In the genomic region with DNA sequence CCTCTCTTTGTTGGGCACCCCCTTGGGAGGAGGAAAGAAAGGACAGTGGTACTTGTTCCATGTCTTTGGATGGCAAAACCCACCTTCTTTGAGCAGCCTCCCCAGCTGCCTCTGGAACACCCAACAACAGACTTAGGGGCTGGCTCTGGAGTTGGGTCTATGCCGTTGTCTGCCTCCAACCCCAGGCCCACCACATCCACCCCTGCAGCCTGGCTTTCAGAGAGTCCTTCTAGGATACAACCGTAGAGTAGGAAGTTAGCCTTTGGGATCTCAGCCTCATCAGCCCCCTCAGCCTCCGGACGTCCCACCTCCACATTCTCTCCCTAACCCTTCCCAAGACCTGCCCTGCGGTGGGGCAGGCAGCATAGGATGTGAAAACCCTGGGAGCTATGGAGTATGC, we compare ENCODE assay signal across 22 cellular contexts. TPM values are rescaled to one million over a fixed set of nuclear protein-coding genes. Genes with fewer than 3 reads are reported as not detected.
A peak's percentile ranks its signal among the peaks of the same experiment; 100 is the strongest.
DNase-seq lines count a peak whose midpoint lies in the region; ATAC-seq and TF ChIP-seq lines count a peak whose summit lies in the region.
"Had no signal": no experiment of that assay in that cellular context is flagged by ENCODE, and none has a peak within 500 bp of the region (broad histone marks: within the 10 kb centered on the region; RNA-seq: fewer than 3 reads in every experiment).

No MANE protein-coding gene starts in this region.

- DNase-seq in SK-N-SH, result no peak
- no peak for DNase-seq in SJCRH30
- no peak for DNase-seq in mesenchymal stem cell
- DNase-seq in stimulated activated effector memory CD8-positive, alpha-beta T cell treated with anti-CD3 and anti-CD28 coated beads, Interleukin-12 subunit alpha, Interleukin-12 subunit beta, amount 100 ng/mL, for 72 hours (ENCODE audit: low spot score in 2 of 2), result no peak
- DNase-seq in body of pancreas, result no peak
- DNase-seq in MM.1S, result no peak
- DNase-seq: Calu3; CD8-positive, alpha-beta memory T cell; DMS153; H9; NCI-H1105 treated with DMSO at 0.1 percent for 48 hours; NCI-H2029 treated with DMSO at 0.1 percent for 48 hours; NCI-H345; NCI-H524 treated with DMSO at 0.1 percent for 48 hours; NCI-H82 had no signal

- TF ChIP-seq CTCF in SK-N-SH (IDR thresholded peaks at IDR 0.05) (no peak), body of pancreas (IDR thresholded peaks at IDR 0.05) (no peak), MM.1S (IDR thresholded peaks at IDR 0.05; ENCODE audit: low read length) (no peak)

- H3K4me1 Mint-ChIP-seq in stimulated activated effector memory CD8-positive, alpha-beta T cell treated with anti-CD3 and anti-CD28 coated beads, Interleukin-12 subunit alpha, Interleukin-12 subunit beta, amount 100 ng/mL, for 72 hours, result peaks cover 22% of the 10 kb centered on the region

- H3K4ac ChIP-seq in mesenchymal stem cell (ENCODE audit: low read depth in 1 of 2, low read length in 2 of 2), result peak overlapping the region in 1 of 2 experiments; percentile 31

- H3K4me3 Mint-ChIP-seq in stimulated activated effector memory CD8-positive, alpha-beta T cell treated with anti-CD3 and anti-CD28 coated beads, Interleukin-12 subunit alpha, Interleukin-12 subunit beta, amount 100 ng/mL, for 72 hours, result no peak overlapping the region
- H3K4me3 Mint-ChIP-seq: CD8-positive, alpha-beta memory T cell had no signal

- H3K79me1 ChIP-seq in mesenchymal stem cell (replicated peaks; ENCODE audit: low read length, poor library complexity, severe bottlenecking), result peaks cover 27% of the 10 kb centered on the region

- H3K4me3 ChIP-seq in SK-N-SH (ENCODE audit: low read depth in 2 of 2, low read length in 1 of 2) (no peak overlapping the region), SJCRH30 (no peak overlapping the region), mesenchymal stem cell (ENCODE audit: insufficient read depth in 1 of 2, low read depth in 1 of 2, low read length in 2 of 2) (no peak overlapping the region), body of pancreas (no peak overlapping the region), MM.1S (ENCODE audit: low read length) (no peak overlapping the region)

- H3K18ac ChIP-seq in mesenchymal stem cell (ENCODE audit: low read depth in 1 of 2, low read length in 2 of 2), result peak overlapping the region; percentile 5 to 58

- H3K4me1 ChIP-seq in SK-N-SH (ENCODE audit: control insufficient read depth in 1 of 2, insufficient read depth in 2 of 2, low read depth in 1 of 2, low read length in 1 of 2), result peaks cover 40 to 48% of the 10 kb centered on the region in 2 experiments; a peak in 3 of 4 replicates
- H3K4me1 ChIP-seq in SJCRH30, result peaks cover 62% of the 10 kb centered on the region
- peaks cover 57% of the 10 kb centered on the region for H3K4me1 ChIP-seq in mesenchymal stem cell (ENCODE audit: control insufficient read depth, insufficient read depth, low read depth, low read length)
- H3K4me1 ChIP-seq in body of pancreas, result peaks cover 64% of the 10 kb centered on the region
- no peaks in the 10 kb centered on the region for H3K4me1 ChIP-seq in MM.1S (ENCODE audit: low read length)

- H2BK12ac ChIP-seq in mesenchymal stem cell (ENCODE audit: low read length in 2 of 2), result peak overlapping the region; percentile 49 to 60

- no peak for ATAC-seq in SK-N-SH treated with all-trans-retinoic acid at 6 μM for 48 hours
- no peak for ATAC-seq in stimulated activated effector memory CD8-positive, alpha-beta T cell treated with anti-CD3 and anti-CD28 coated beads, Interleukin-12 subunit alpha, Interleukin-12 subunit beta, amount 100 ng/mL, for 72 hours
- ATAC-seq in esophagus mucosa, result no peak
- no peak for ATAC-seq in body of pancreas
- ATAC-seq: Panc1 had no signal

- H3K36me3 Mint-ChIP-seq in stimulated activated effector memory CD8-positive, alpha-beta T cell treated with anti-CD3 and anti-CD28 coated beads, Interleukin-12 subunit alpha, Interleukin-12 subunit beta, amount 100 ng/mL, for 72 hours, result peaks cover 23% of the 10 kb centered on the region

- H3K14ac ChIP-seq in mesenchymal stem cell (ENCODE audit: low read length in 2 of 2), result peak overlapping the region in 1 of 2 experiments; percentile 28

- H4K8ac ChIP-seq in mesenchymal stem cell (ENCODE audit: low read length), result no peak overlapping the region

- TF ChIP-seq RAD21 in SK-N-SH (IDR thresholded peaks at IDR 0.05; ENCODE audit: low read length), result no peak

- H3F3A ChIP-seq in SK-N-SH (replicated peaks; ENCODE audit: insufficient read depth), result peaks cover 37% of the 10 kb centered on the region
- H3F3A ChIP-seq in MM.1S (ENCODE audit: insufficient read depth, low read length), result no peaks in the 10 kb centered on the region

- H3K9me2 ChIP-seq in SK-N-SH, result no peaks in the 10 kb centered on the region
- no peaks in the 10 kb centered on the region for H3K9me2 ChIP-seq in MM.1S (replicated peaks; ENCODE audit: insufficient read depth, low read length)

- intact Hi-C loops in body of pancreas (cut with DNase I), result no loop called here

- WGBS in SK-N-SH (ENCODE audit: low lambda C conversion rate), result 96% methylated on average over 4 of the region's 5 CpGs
- 96% methylated on average over 5 of the region's 5 CpGs for WGBS in mesenchymal stem cell
- WGBS in body of pancreas, 2 donors, result 93 to 94% methylated on average over 5 of the region's 5 CpGs

- H2AK5ac ChIP-seq in mesenchymal stem cell (ENCODE audit: low read length, severe bottlenecking), result peak overlapping the region; percentile 18

- H3K79me2 ChIP-seq in SK-N-SH (ENCODE audit: insufficient read depth), result 0 out of 2 replicates have a peak, but pooled peaks cover 8% of the 10 kb centered on the region
- H3K79me2 ChIP-seq in MM.1S (ENCODE audit: low read length), result no peaks in the 10 kb centered on the region

- no peak overlapping the region for H2BK5ac ChIP-seq in mesenchymal stem cell (ENCODE audit: low read depth, low read length, poor library complexity, severe bottlenecking)

- CTCF ChIA-PET in SK-N-SH (lab: Yijun Ruan, JAX), result interaction anchor here (1.3 to 4.2 kb wide), 5 partner anchors 9 to 158 kb away, joined by 4 to 25 read pairs (median 6); no protein-coding TSS in a partner anchor

- no peaks in the 10 kb centered on the region for H3K27me3 ChIP-seq in SK-N-SH (ENCODE audit: insufficient read depth)
- no peaks in the 10 kb centered on the region for H3K27me3 ChIP-seq in SJCRH30
- H3K27me3 ChIP-seq in mesenchymal stem cell (ENCODE audit: control insufficient read depth in 1 of 2, insufficient read depth in 1 of 2, low read length in 2 of 2), result no peaks in the 10 kb centered on the region
- H3K27me3 ChIP-seq in body of pancreas, result no peaks in the 10 kb centered on the region
- no peaks in the 10 kb centered on the region for H3K27me3 ChIP-seq in MM.1S (replicated peaks; ENCODE audit: insufficient read depth, low read length)

- H3K36me3 ChIP-seq in SK-N-SH (replicated peaks in 1 of 2; ENCODE audit: control insufficient read depth in 1 of 2, insufficient read depth in 2 of 2, low read length in 1 of 2), result peaks cover 0 to 8% of the 10 kb centered on the region in 2 experiments
- H3K36me3 ChIP-seq in SJCRH30, result no peaks in the 10 kb centered on the region; the same call in none of the 2 replicates
- H3K36me3 ChIP-seq in mesenchymal stem cell (ENCODE audit: control insufficient read depth in 1 of 2, insufficient read depth in 2 of 2, low read depth in 1 of 2, low read length in 2 of 2), result peaks cover 6 to 43% of the 10 kb centered on the region in 2 experiments
- no peaks in the 10 kb centered on the region for H3K36me3 ChIP-seq in body of pancreas (replicated peaks in 1 of 2; ENCODE audit: insufficient read depth in 1 of 2, low read depth in 2 of 2)
- no peaks in the 10 kb centered on the region for H3K36me3 ChIP-seq in MM.1S (replicated peaks; ENCODE audit: insufficient read depth, low read length)

- no peaks in the 10 kb centered on the region for H3K9me3 Mint-ChIP-seq in stimulated activated effector memory CD8-positive, alpha-beta T cell treated with anti-CD3 and anti-CD28 coated beads, Interleukin-12 subunit alpha, Interleukin-12 subunit beta, amount 100 ng/mL, for 72 hours
- H3K9me3 Mint-ChIP-seq: CD8-positive, alpha-beta memory T cell; H9 had no signal

- no peak overlapping the region for H3K9ac ChIP-seq in SK-N-SH
- no peak overlapping the region for H3K9ac ChIP-seq in mesenchymal stem cell (ENCODE audit: low read length)
- no peak overlapping the region for H3K9ac ChIP-seq in MM.1S (ENCODE audit: low read length)
- H3K9ac ChIP-seq: KMS-11 had no signal

- no peak for TF ChIP-seq POLR2A in body of pancreas (IDR thresholded peaks at IDR 0.05)

- POLR2A ChIA-PET in SK-N-SH (lab: Yijun Ruan, JAX), result no interaction called here

- no peak overlapping the region for H3K23ac ChIP-seq in mesenchymal stem cell (ENCODE audit: low read length in 2 of 2)

- H2AFZ ChIP-seq in SK-N-SH (ENCODE audit: low read depth) (no peak overlapping the region), mesenchymal stem cell (ENCODE audit: low read depth, low read length) (no peak overlapping the region), MM.1S (ENCODE audit: low read length) (no peak overlapping the region)

- no peaks in the 10 kb centered on the region for H4K20me1 ChIP-seq in SK-N-SH (ENCODE audit: insufficient read depth)
- H4K20me1 ChIP-seq in MM.1S (ENCODE audit: insufficient read depth, low read length), result no peaks in the 10 kb centered on the region

- H3K9me3 ChIP-seq in SK-N-SH (no peaks in the 10 kb centered on the region), SJCRH30 (replicated peaks) (no peaks in the 10 kb centered on the region), mesenchymal stem cell (ENCODE audit: control insufficient read depth, low read length) (no peaks in the 10 kb centered on the region), body of pancreas (no peaks in the 10 kb centered on the region), MM.1S (replicated peaks; ENCODE audit: insufficient read depth, low read length) (no peaks in the 10 kb centered on the region)

- TF ChIP-seq EP300 in SK-N-SH (IDR thresholded peaks at IDR 0.05; ENCODE audit: borderline replicate concordance in 1 of 2, low read depth in 1 of 2, low read length in 1 of 2), result no peak

- H2BK15ac ChIP-seq in mesenchymal stem cell (ENCODE audit: low read depth, poor library complexity, severe bottlenecking), result peak overlapping the region; percentile 5

- H4K91ac ChIP-seq in mesenchymal stem cell (ENCODE audit: low read length), result no peak overlapping the region

- peak overlapping the region; percentile 52 for H3K27ac Mint-ChIP-seq in stimulated activated effector memory CD8-positive, alpha-beta T cell treated with anti-CD3 and anti-CD28 coated beads, Interleukin-12 subunit alpha, Interleukin-12 subunit beta, amount 100 ng/mL, for 72 hours

- H3K27ac ChIP-seq in SK-N-SH (ENCODE audit: low read depth in 2 of 2, low read length in 1 of 2), result peak overlapping the region in 1 of 2 experiments; percentile 93; a peak in 2 of 4 replicates
- peak overlapping the region; percentile 73 for H3K27ac ChIP-seq in SJCRH30
- no peak overlapping the region for H3K27ac ChIP-seq in mesenchymal stem cell (ENCODE audit: low read length, poor library complexity, severe bottlenecking)
- H3K27ac ChIP-seq in body of pancreas, result peak overlapping the region in 1 of 4 donors; percentile 47
- H3K27ac ChIP-seq in MM.1S (ENCODE audit: low read length), result no peak overlapping the region
- H3K27ac ChIP-seq: 22Rv1, C4-2B, KMS-11 had no signal

- H3K4me2 ChIP-seq in SK-N-SH (peak overlapping the region; percentile 47), mesenchymal stem cell (ENCODE audit: low read length, poor library complexity, severe bottlenecking) (no peak overlapping the region), MM.1S (ENCODE audit: low read depth, low read length) (no peak overlapping the region)
- H3K4me2 ChIP-seq: KMS-11 had no signal

- no peak overlapping the region for H2BK120ac ChIP-seq in mesenchymal stem cell (ENCODE audit: low read depth, low read length)

RNA-seq across cellular contexts. Expression of a gene that starts 36.4 kb away (rescaled TPM):
- polyA plus RNA-seq in SK-N-SH (2012; rRNA removed), result 2.5 and 7.3 TPM in 2 replicates
- polyA plus RNA-seq in SK-N-SH (2012; cell fraction: cytosol; rRNA removed), result 3.3 and 6.1 TPM in 2 replicates
- 10.6 and 13.5 TPM in 2 replicates for polyA plus RNA-seq in SK-N-SH (2012; cell fraction: nucleus; rRNA removed)
- total RNA-seq in SJCRH30 (2014; rRNA removed; shearing (Covaris generic)), result 9.2 and 10.3 TPM in 2 replicates
- polyA plus RNA-seq in mesenchymal stem cell (2013, experiment 1 of 2), result 23.4 TPM
- 22.7 TPM for polyA plus RNA-seq in mesenchymal stem cell (2013, experiment 2 of 2)
- total RNA-seq in esophagus mucosa (12.0 TPM), body of pancreas (10 to 100 TPM in 1 of 2 donors, 1 to 10 TPM in 1; 8.6 to 10.5 TPM)

RNA-seq across cellular contexts. Expression of a gene that starts 55.7 kb away (rescaled TPM):
- 6.3 and 7.0 TPM in 2 replicates for polyA plus RNA-seq in SK-N-SH (2012; rRNA removed)
- polyA plus RNA-seq in SK-N-SH (2012; cell fraction: cytosol; rRNA removed), result 3.2 and 6.5 TPM in 2 replicates
- 3.1 and 6.3 TPM in 2 replicates for polyA plus RNA-seq in SK-N-SH (2012; cell fraction: nucleus; rRNA removed)
- 166 and 176 TPM in 2 replicates for total RNA-seq in SJCRH30 (2014; rRNA removed; shearing (Covaris generic))
- 48.8 TPM for polyA plus RNA-seq in mesenchymal stem cell (2013, experiment 1 of 2)
- 49.1 TPM for polyA plus RNA-seq in mesenchymal stem cell (2013, experiment 2 of 2)
- total RNA-seq in esophagus mucosa, result 47.1 TPM
- 1 to 10 TPM; 4.9 to 6.7 TPM for total RNA-seq in body of pancreas
- total RNA-seq: CD8-positive, alpha-beta memory T cell; G401 had no signal
- polyA plus RNA-seq: CD8-positive, alpha-beta memory T cell had no signal
